ENCODE assay signal across 24 cellular contexts in the genomic region with DNA sequence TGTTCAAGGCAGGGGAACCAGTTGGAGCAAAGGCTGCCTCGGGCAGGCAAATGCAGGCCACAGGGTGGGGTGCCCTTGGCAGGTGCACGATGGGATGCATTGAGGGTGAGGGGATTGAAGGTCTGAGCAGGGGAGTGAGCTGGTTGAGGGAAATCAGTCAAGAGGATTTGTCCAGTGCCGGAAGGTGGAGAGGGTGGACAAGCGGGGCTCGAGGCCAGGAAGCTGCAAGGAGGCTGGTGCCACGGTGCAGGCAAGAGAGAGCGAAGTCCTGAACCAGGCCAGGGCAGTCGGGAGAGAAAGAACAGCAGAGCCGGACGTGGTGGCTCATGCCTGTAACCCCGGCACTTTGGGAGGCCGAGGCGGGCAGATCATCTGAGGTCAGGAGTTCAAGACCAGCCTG. TPM values are rescaled to one million over a fixed set of nuclear protein-coding genes. Genes with fewer than 3 reads are reported as not detected.
"Had no signal": no experiment of that assay in that cellular context is flagged by ENCODE, and none has a peak within 500 bp of the region (broad histone marks: within the 10 kb centered on the region; RNA-seq: fewer than 3 reads in every experiment).

No MANE protein-coding gene starts in this region.

- DNase-seq: activated gamma-delta T cell had no signal

- H3K4me1 ChIP-seq: gastrocnemius medialis, prostate gland, uterus had no signal

- H3K9me3 Mint-ChIP-seq: activated B cell treated with CpG ODN at 0.5 μM for 24 hours; activated naive CD4-positive, alpha-beta T cell treated with anti-CD3 and anti-CD28 coated beads, Interleukin-2, amount 10 ng/mL, durations not matched to agents 7 days and 5 days; activated naive CD8-positive, alpha-beta T cell treated with anti-CD3 and anti-CD28 coated beads, Interleukin-2, amount 10 ng/mL, durations not matched to agents 7 days and 5 days; brain; effector memory CD8-positive, alpha-beta T cell; naive thymus-derived CD8-positive, alpha-beta T cell; T-helper 2 cell treated with Interferon-gamma antibody and Interleukin-4, amounts not matched to agents 5 μg/mL and 100 μg/mL, for 36 hours had no signal

- H3K36me3 ChIP-seq: ascending aorta, cardiac muscle cell, gastrocnemius medialis, prostate gland, thoracic aorta, uterus had no signal

- H3K27ac ChIP-seq: ascending aorta, cardiac muscle cell, coronary artery, gastrocnemius medialis, hepatocyte, thoracic aorta, uterus had no signal

- H3K79me2 ChIP-seq: hepatocyte had no signal

- H3K4me2 ChIP-seq: hepatocyte, smooth muscle cell had no signal

- H3K4me3 ChIP-seq: ascending aorta, cardiac muscle cell, coronary artery, gastrocnemius medialis, hepatocyte, prostate gland, smooth muscle cell, uterus had no signal

- H2AFZ ChIP-seq: hepatocyte had no signal

- H3K36me3 Mint-ChIP-seq: activated CD8-positive, alpha-beta memory T cell treated with anti-CD3 and anti-CD28 coated beads, Interleukin-2, amount 10 ng/mL, durations not matched to agents 7 days and 5 days; activated naive CD4-positive, alpha-beta T cell treated with anti-CD3 and anti-CD28 coated beads, Interleukin-2, amount 10 ng/mL, durations not matched to agents 7 days and 5 days; activated naive CD8-positive, alpha-beta T cell treated with anti-CD3 and anti-CD28 coated beads, Interleukin-2, amount 10 ng/mL, durations not matched to agents 7 days and 5 days; brain; memory B cell; naive thymus-derived CD8-positive, alpha-beta T cell had no signal

- H3K9me3 ChIP-seq: ascending aorta, gastrocnemius medialis, prostate gland, thoracic aorta, uterus had no signal

- H3K27me3 ChIP-seq: ascending aorta, cardiac muscle cell, gastrocnemius medialis, hepatocyte, uterus had no signal

- H3K4me3 Mint-ChIP-seq: activated B cell treated with CpG ODN at 0.5 μM for 24 hours; activated CD8-positive, alpha-beta memory T cell treated with anti-CD3 and anti-CD28 coated beads, Interleukin-2, amount 10 ng/mL, durations not matched to agents 7 days and 5 days; activated CD8-positive, alpha-beta T cell treated with anti-CD3 and anti-CD28 coated beads, Interleukin-2, amount 10 ng/mL, durations not matched to agents 7 days and 5 days; activated naive CD4-positive, alpha-beta T cell treated with anti-CD3 and anti-CD28 coated beads, Interleukin-2, amount 10 ng/mL, durations not matched to agents 7 days and 5 days; activated naive CD8-positive, alpha-beta T cell treated with anti-CD3 and anti-CD28 coated beads, Interleukin-2, amount 10 ng/mL, durations not matched to agents 7 days and 5 days; memory B cell; T-helper 2 cell treated with Interferon-gamma antibody and Interleukin-4, amounts not matched to agents 5 μg/mL and 100 μg/mL, for 36 hours had no signal

- H3K27ac Mint-ChIP-seq: activated B cell treated with CpG ODN at 0.5 μM for 24 hours; activated CD8-positive, alpha-beta memory T cell treated with anti-CD3 and anti-CD28 coated beads, Interleukin-2, amount 10 ng/mL, durations not matched to agents 7 days and 5 days; activated CD8-positive, alpha-beta T cell treated with anti-CD3 and anti-CD28 coated beads, Interleukin-2, amount 10 ng/mL, durations not matched to agents 7 days and 5 days; activated naive CD4-positive, alpha-beta T cell treated with anti-CD3 and anti-CD28 coated beads, Interleukin-2, amount 10 ng/mL, durations not matched to agents 7 days and 5 days; activated naive CD8-positive, alpha-beta T cell treated with anti-CD3 and anti-CD28 coated beads, Interleukin-2, amount 10 ng/mL, durations not matched to agents 7 days and 5 days; effector memory CD8-positive, alpha-beta T cell; memory B cell; T-helper 2 cell treated with Interferon-gamma antibody and Interleukin-4, amounts not matched to agents 5 μg/mL and 100 μg/mL, for 36 hours had no signal

RNA-seq across cellular contexts. Expression of a gene that starts 10.4 kb away (rescaled TPM):
- total RNA-seq: activated B cell treated with CpG ODN at 0.5 μM for 24 hours; activated CD8-positive, alpha-beta memory T cell treated with anti-CD3 and anti-CD28 coated beads, Interleukin-2, amount 10 ng/mL, durations not matched to agents 7 days and 5 days; activated CD8-positive, alpha-beta T cell treated with anti-CD3 and anti-CD28 coated beads, Interleukin-2, amount 10 ng/mL, durations not matched to agents 7 days and 5 days; activated naive CD8-positive, alpha-beta T cell treated with anti-CD3 and anti-CD28 coated beads, Interleukin-2, amount 10 ng/mL, durations not matched to agents 7 days and 5 days; ascending aorta; cardiac muscle cell; gastrocnemius medialis; kidney epithelial cell; lower leg skin; naive thymus-derived CD8-positive, alpha-beta T cell; osteocyte; smooth muscle cell; thoracic aorta; uterus had no signal
- polyA plus RNA-seq: cardiac muscle cell; naive thymus-derived CD8-positive, alpha-beta T cell; smooth muscle cell had no signal

RNA-seq across cellular contexts. Expression of a gene that starts 18.1 kb away (rescaled TPM):
- total RNA-seq: activated B cell treated with CpG ODN at 0.5 μM for 24 hours; activated CD8-positive, alpha-beta memory T cell treated with anti-CD3 and anti-CD28 coated beads, Interleukin-2, amount 10 ng/mL, durations not matched to agents 7 days and 5 days; activated CD8-positive, alpha-beta T cell treated with anti-CD3 and anti-CD28 coated beads, Interleukin-2, amount 10 ng/mL, durations not matched to agents 7 days and 5 days; activated naive CD8-positive, alpha-beta T cell treated with anti-CD3 and anti-CD28 coated beads, Interleukin-2, amount 10 ng/mL, durations not matched to agents 7 days and 5 days; ascending aorta; cardiac muscle cell; gastrocnemius medialis; kidney epithelial cell; lower leg skin; naive thymus-derived CD8-positive, alpha-beta T cell; osteocyte; prostate gland; smooth muscle cell; thoracic aorta; uterus had no signal
- polyA plus RNA-seq: cardiac muscle cell; naive thymus-derived CD8-positive, alpha-beta T cell; smooth muscle cell had no signal

RNA-seq across cellular contexts. Expression of a gene that starts 50.2 kb away (rescaled TPM):
- total RNA-seq: activated B cell treated with CpG ODN at 0.5 μM for 24 hours; activated CD8-positive, alpha-beta memory T cell treated with anti-CD3 and anti-CD28 coated beads, Interleukin-2, amount 10 ng/mL, durations not matched to agents 7 days and 5 days; activated CD8-positive, alpha-beta T cell treated with anti-CD3 and anti-CD28 coated beads, Interleukin-2, amount 10 ng/mL, durations not matched to agents 7 days and 5 days; activated naive CD8-positive, alpha-beta T cell treated with anti-CD3 and anti-CD28 coated beads, Interleukin-2, amount 10 ng/mL, durations not matched to agents 7 days and 5 days; ascending aorta; cardiac muscle cell; dorsolateral prefrontal cortex; gastrocnemius medialis; hepatocyte; kidney epithelial cell; lower leg skin; naive thymus-derived CD8-positive, alpha-beta T cell; osteocyte; prostate gland; smooth muscle cell; thoracic aorta; uterus had no signal
- polyA plus RNA-seq: cardiac muscle cell; hepatocyte; naive thymus-derived CD8-positive, alpha-beta T cell; smooth muscle cell had no signal
